ENCODE assay signal across 35 cellular contexts in genomic region chr2:17276220-17276619, GRCh38.
DNase-seq lines count a peak whose midpoint lies in the region; ATAC-seq, FAIRE-seq and TF ChIP-seq lines count a peak whose summit lies in the region.
"Had no signal": no experiment of that assay in that cellular context is flagged by ENCODE, and none has a peak within 500 bp of the region (broad histone marks: within the 10 kb centered on the region; RNA-seq: fewer than 3 reads in every experiment).

No MANE protein-coding gene starts in this region.

- DNase-seq in HepG2 (ENCODE audit: low spot score) (no peak), right lobe of liver (no peak), K562 (ENCODE audit: extremely low read depth in 1 of 4, low spot score in 3 of 4) (no peak), glutamatergic neuron (no peak), KBM-7 (no peak), NCI-H748 (lab: John Stamatoyannopoulos, UW; ENCODE audit: unreplicated experiment) (no peak)
- DNase-seq: 8988T; ACHN; AML-193; BE2C; C1 segment of cervical spinal cord; Caco-2; Calu3; CD4-positive, alpha-beta memory T cell; CD4-positive, alpha-beta T cell; CD4-positive, CD25-positive, alpha-beta regulatory T cell; CD8-positive, alpha-beta memory T cell; CD8-positive, alpha-beta T cell; COR-L47; DMS 273 treated with DMSO at 0.1 percent for 48 hours; DMS153; DMS53; DMS79; DMS79 treated with DMSO at 0.1 percent for 48 hours; DND-41; EL had no signal

- intact Hi-C loops in HepG2 (cut with micrococcal nuclease; ENCODE audit: unreplicated experiment) (no loop called here), right lobe of liver (cut with DNase I) (no loop called here), K562 (cut with micrococcal nuclease) (no loop called here)

- TF ChIP-seq RAD21 in HepG2 (CRISPR knock-in tag; IDR thresholded peaks at IDR 0.05) (no peak), K562 (CRISPR knock-in tag; conservative IDR thresholded peaks at IDR 0.05 in 1 of 2, IDR thresholded peaks at IDR 0.05 in 1 of 2) (no peak)

- H3K4me1 ChIP-seq in HepG2 (ENCODE audit: insufficient read depth, low read length) (no peaks in the 10 kb centered on the region), right lobe of liver (no peaks in the 10 kb centered on the region), K562 (replicated peaks in 1 of 2; ENCODE audit: control insufficient read depth in 2 of 2, insufficient read depth in 2 of 2, low read length in 2 of 2) (no peaks in the 10 kb centered on the region)
- H3K4me1 ChIP-seq: A549, BE2C, BLaER1, Caco-2 had no signal

- H3K4me1 Mint-ChIP-seq in glutamatergic neuron (ENCODE audit: low read depth, unreplicated experiment) = no peaks in the 10 kb centered on the region
- H3K4me1 Mint-ChIP-seq: CD14-positive monocyte; CD4-positive, alpha-beta memory T cell; CD4-positive, CD25-positive, alpha-beta regulatory T cell; CD8-positive, alpha-beta memory T cell had no signal

- TF ChIP-seq POLR2A in HepG2 (IDR thresholded peaks at IDR 0.05; ENCODE audit: insufficient read depth in 1 of 2, low read depth in 2 of 2, low read length in 2 of 2) = no peak
- TF ChIP-seq POLR2A in right lobe of liver (IDR thresholded peaks at IDR 0.05) = no peak
- TF ChIP-seq POLR2A in K562 (conservative IDR thresholded peaks at IDR 0.05) = no peak

- BruUV-seq in HepG2 (replicated peaks; lab: Mats Ljungman, UMichigan) (no TSS peak), K562 (replicated peaks; lab: Mats Ljungman, UMichigan) (no TSS peak)

- WGBS in HepG2 (ENCODE audit: low lambda C conversion rate) = 0% methylated on average over 1 of the region's 1 CpG
- WGBS in right lobe of liver (ENCODE audit: insufficient coverage, low coverage, low lambda C conversion rate, missing lambda C conversion rate) = 69% methylated on average over 1 of the region's 1 CpG
- 0% methylated on average over 1 of the region's 1 CpG for WGBS in K562 (ENCODE audit: insufficient coverage, low coverage, missing lambda C conversion rate)

- no peak for ATAC-seq in HepG2
- ATAC-seq in right lobe of liver = no peak
- no peak for ATAC-seq in K562
- ATAC-seq: A549; CD8-positive, alpha-beta T cell had no signal

- peak overlapping the region; percentile 67 for H3K27ac Mint-ChIP-seq in glutamatergic neuron (ENCODE audit: unreplicated experiment)
- H3K27ac Mint-ChIP-seq: B cell; CD14-positive monocyte; CD4-positive, alpha-beta memory T cell; CD4-positive, alpha-beta T cell; CD4-positive, CD25-positive, alpha-beta regulatory T cell; CD8-positive, alpha-beta memory T cell; CD8-positive, alpha-beta T cell had no signal

- H3K27me3 Mint-ChIP-seq in glutamatergic neuron (ENCODE audit: unreplicated experiment) = peaks cover 4% of the 10 kb centered on the region
- H3K27me3 Mint-ChIP-seq: CD4-positive, alpha-beta memory T cell; CD4-positive, alpha-beta T cell; CD4-positive, CD25-positive, alpha-beta regulatory T cell had no signal

- H3K27me3 ChIP-seq in HepG2 (ENCODE audit: control insufficient read depth in 1 of 2, insufficient read depth in 2 of 2, low read length in 2 of 2) = no peaks in the 10 kb centered on the region
- no peaks in the 10 kb centered on the region for H3K27me3 ChIP-seq in right lobe of liver
- no peaks in the 10 kb centered on the region for H3K27me3 ChIP-seq in K562 (ENCODE audit: control insufficient read depth in 2 of 2, insufficient read depth in 2 of 2, low read length in 2 of 2)
- H3K27me3 ChIP-seq: BE2C; BLaER1; BLaER1 treated with 17β-estradiol and CSF1 and Interleukin-3, amounts not matched to agents 10 nM and 100 nM had no signal

- CTCF ChIA-PET in HepG2 (lab: Yijun Ruan, JAX; ENCODE audit: low intra/inter-chr PET ratio, low total read pairs) = no interaction called here
- CTCF ChIA-PET in K562 (lab: Yijun Ruan, JAX; ENCODE audit: low intra/inter-chr PET ratio) = no interaction called here

- no peaks in the 10 kb centered on the region for H3K79me2 ChIP-seq in HepG2 (ENCODE audit: insufficient read depth, low read length)
- H3K79me2 ChIP-seq in K562 (ENCODE audit: control insufficient read depth, insufficient read depth, low read length) = no peaks in the 10 kb centered on the region

- no peak overlapping the region for H3K27ac ChIP-seq in HepG2 (ENCODE audit: extremely low read length, insufficient read depth, low read length)
- H3K27ac ChIP-seq in right lobe of liver = no peak overlapping the region
- H3K27ac ChIP-seq in K562 (ENCODE audit: extremely low read depth, low read depth, low read length) = no peak overlapping the region
- H3K27ac ChIP-seq: 22Rv1; A549; BLaER1; BLaER1 treated with 17β-estradiol and CSF1 and Interleukin-3, amounts not matched to agents 10 nM and 100 nM; C4-2B had no signal

- H4K20me1 ChIP-seq in HepG2 (ENCODE audit: insufficient read depth, low read length) (no peaks in the 10 kb centered on the region), K562 (replicated peaks; ENCODE audit: control insufficient read depth, insufficient read depth, low read length) (no peaks in the 10 kb centered on the region)
- H4K20me1 ChIP-seq: BLaER1; BLaER1 treated with 17β-estradiol and CSF1 and Interleukin-3, amounts not matched to agents 10 nM and 100 nM had no signal

- H3K36me3 ChIP-seq in HepG2 (replicated peaks in 1 of 2; ENCODE audit: control insufficient read depth in 1 of 2, insufficient read depth in 2 of 2, low read length in 2 of 2) (no peaks in the 10 kb centered on the region), right lobe of liver (no peaks in the 10 kb centered on the region), K562 (ENCODE audit: control insufficient read depth, insufficient read depth, low read length) (no peaks in the 10 kb centered on the region)
- H3K36me3 ChIP-seq: BE2C; BLaER1; BLaER1 treated with 17β-estradiol and CSF1 and Interleukin-3, amounts not matched to agents 10 nM and 100 nM had no signal

- no peak overlapping the region for H3K4me3 Mint-ChIP-seq in glutamatergic neuron (ENCODE audit: unreplicated experiment)
- H3K4me3 Mint-ChIP-seq: B cell; CD14-positive monocyte; CD4-positive, alpha-beta memory T cell; CD4-positive, alpha-beta T cell; CD4-positive, CD25-positive, alpha-beta regulatory T cell; CD8-positive, alpha-beta memory T cell; CD8-positive, alpha-beta T cell had no signal

- TF ChIP-seq EP300 in HepG2 (IDR thresholded peaks at IDR 0.05; ENCODE audit: low read depth in 2 of 2, low read length in 2 of 2) (no peak), HepG2 (CRISPR knock-in tag; IDR thresholded peaks at IDR 0.05; ENCODE audit: borderline replicate concordance) (no peak), K562 (IDR thresholded peaks at IDR 0.05; ENCODE audit: low read length) (no peak)

- H3K4me3 ChIP-seq in HepG2 (replicated peaks in 1 of 3; ENCODE audit: insufficient read depth in 1 of 3, low read depth in 2 of 3, low read length in 3 of 3) (no peak overlapping the region), right lobe of liver (no peak overlapping the region), K562 (no peak overlapping the region)
- H3K4me3 ChIP-seq: A549; BLaER1; BLaER1 treated with 17β-estradiol and CSF1 and Interleukin-3, amounts not matched to agents 10 nM and 100 nM had no signal

- POLR2A ChIA-PET in HepG2 (lab: Yijun Ruan, JAX) = no interaction called here
- POLR2A ChIA-PET in K562 (lab: Yijun Ruan, JAX) = no interaction called here

- no peaks in the 10 kb centered on the region for H3K36me3 Mint-ChIP-seq in glutamatergic neuron (ENCODE audit: unreplicated experiment)
- H3K36me3 Mint-ChIP-seq: CD14-positive monocyte; CD4-positive, alpha-beta memory T cell; CD4-positive, CD25-positive, alpha-beta regulatory T cell; CD8-positive, alpha-beta memory T cell; CD8-positive, alpha-beta T cell had no signal

- H3K9me3 ChIP-seq in HepG2 (ENCODE audit: low read length) = no peaks in the 10 kb centered on the region
- H3K9me3 ChIP-seq in right lobe of liver = no peaks in the 10 kb centered on the region
- no peaks in the 10 kb centered on the region for H3K9me3 ChIP-seq in K562 (replicated peaks; ENCODE audit: control insufficient read depth, insufficient read depth, low read depth, low read length)
- H3K9me3 ChIP-seq: A549, BE2C, BLaER1, Caco-2 had no signal

- in situ Hi-C loops in HepG2 (cut with HindIII; ENCODE audit: extremely low pct_ligation_motif_present, low pct_unique_long_range_greater_than_20kb) (no loop called here), K562 (cut with MboI) (no loop called here), KBM-7 (cut with MboI; ENCODE audit: low pct_unique_long_range_greater_than_20kb, low sequenced_read_pairs) (no loop called here)

- no peaks in the 10 kb centered on the region for H3K9me1 ChIP-seq in K562 (ENCODE audit: control insufficient read depth, insufficient read depth, low read length)

- TF ChIP-seq CTCF in HepG2 (CRISPR knock-in tag; IDR thresholded peaks at IDR 0.05) (no peak), right lobe of liver (IDR thresholded peaks at IDR 0.05) (no peak), K562 (IDR thresholded peaks at IDR 0.05 in 2 of 3, conservative IDR thresholded peaks at IDR 0.05 in 1 of 3; ENCODE audit: insufficient read depth in 2 of 3, low read depth in 1 of 3, low read length in 3 of 3) (no peak), glutamatergic neuron (IDR thresholded peaks at IDR 0.05; ENCODE audit: partially characterized antibody, unreplicated experiment) (no peak)

- H2AFZ ChIP-seq in HepG2 (ENCODE audit: low read length) (no peak overlapping the region), K562 (ENCODE audit: low read depth, low read length) (no peak overlapping the region)

- FAIRE-seq in HepG2 (lab: Jason Lieb, UNC) (no peak), K562 (lab: Jason Lieb, UNC) (no peak)
- FAIRE-seq: A204.1, D721Med had no signal

- no peaks in the 10 kb centered on the region for H3K9me3 Mint-ChIP-seq in glutamatergic neuron (ENCODE audit: unreplicated experiment)
- H3K9me3 Mint-ChIP-seq: CD4-positive, alpha-beta T cell had no signal

- H3K9ac ChIP-seq in HepG2 (ENCODE audit: insufficient read depth, low read depth, low read length) = no peak overlapping the region
- no peak overlapping the region for H3K9ac ChIP-seq in K562 (ENCODE audit: insufficient read depth in 1 of 2, low read depth in 2 of 2, low read length in 2 of 2)
- H3K9ac ChIP-seq: BLaER1; BLaER1 treated with 17β-estradiol and CSF1 and Interleukin-3, amounts not matched to agents 10 nM and 100 nM had no signal

- H3K4me2 ChIP-seq in HepG2 (ENCODE audit: low read depth, low read length) (no peak overlapping the region), K562 (ENCODE audit: insufficient read depth, low read length) (no peak overlapping the region)
- H3K4me2 ChIP-seq: A549; BLaER1; BLaER1 treated with 17β-estradiol and CSF1 and Interleukin-3, amounts not matched to agents 10 nM and 100 nM had no signal

TF ChIP-seq in HepG2, 621 proteins besides CTCF, POLR2A, EP300 and RAD21:
- TF ChIP-seq ZNF12 (CRISPR knock-in tag; IDR thresholded peaks at IDR 0.05) (peak; percentile 96), ZNF879 (CRISPR knock-in tag; IDR thresholded peaks at IDR 0.05) (no peak)
TF ChIP-seq in HepG2: peak in this region for 1.

TF ChIP-seq in K562, 482 proteins besides CTCF, POLR2A, EP300 and RAD21:
- TF ChIP-seq ZNF12 (CRISPR knock-in tag; IDR thresholded peaks at IDR 0.05) (peak; percentile 77), FUS (optimal IDR thresholded peaks at IDR 0.05; ENCODE audit: low read depth, low read length) (no peak)

Comparison
In these comparisons a context has a peak if more than half of its experiments do, and no peak if none do; other contexts are left out.
1. Of the 241 proteins assayed by ChIP-seq in both HepG2 and K562: peak only in HepG2: none; only in K562: none; in both: ZNF12; in neither: 240.